ENCODE assay signal across 21 cellular contexts in genomic region chr4:25104561-25104960, GRCh38. TPM values are rescaled to one million over a fixed set of nuclear protein-coding genes. Genes with fewer than 3 reads are reported as not detected.
DNase-seq lines count a peak whose midpoint lies in the region; TF ChIP-seq lines count a peak whose summit lies in the region.
"Had no signal": no experiment of that assay in that cellular context is flagged by ENCODE, and none has a peak within 500 bp of the region (broad histone marks: within the 10 kb centered on the region; RNA-seq: fewer than 3 reads in every experiment).

No MANE protein-coding gene starts in this region.

- TF ChIP-seq CTCF in GM13976 (IDR thresholded peaks at IDR 0.05; ENCODE audit: borderline replicate concordance, control extremely low read depth, extremely low read depth, insufficient read depth, missing control alignments) (no peak), esophagus muscularis mucosa (IDR thresholded peaks at IDR 0.05) (no peak)

- no peak overlapping the region for H3K4me3 Mint-ChIP-seq in activated T-cell treated with anti-CD3 and anti-CD28 coated beads, Interleukin-2, amount 50 U/mL, for 24 hours
- H3K4me3 Mint-ChIP-seq: B cell; CD8-positive, alpha-beta memory T cell had no signal

- WGBS in esophagus muscularis mucosa: 57% methylated on average over 3 of the region's 3 CpGs

- no peaks in the 10 kb centered on the region for H3K27me3 ChIP-seq in esophagus muscularis mucosa

- H3K27me3 Mint-ChIP-seq in activated T-cell treated with anti-CD3 and anti-CD28 coated beads, Interleukin-2, amount 50 U/mL, for 24 hours: no peaks in the 10 kb centered on the region

- DNase-seq in GM13976 (ENCODE audit: low spot score) (peak; percentile 8), MV-4-11 (lab: John Stamatoyannopoulos, UW) (peak; percentile 28), esophagus muscularis mucosa (ENCODE audit: extremely low spot score) (peak; percentile 83), retina (no peak), COR-L47 (lab: John Stamatoyannopoulos, UW) (no peak), GOT3 (lab: John Stamatoyannopoulos, UW) (no peak)
- no peak for DNase-seq in activated T-cell treated with anti-CD3 and anti-CD28 coated beads, Interleukin-2, amount 50 U/mL, for 24 hours
- DNase-seq: Calu3; CD8-positive, alpha-beta memory T cell; DMS153; DND-41; NCI-H2029; NCI-H446; NCI-H524 treated with DMSO at 0.1 percent for 48 hours; NCI-H82; NK-92 treated with Interleukin-12 subunit alpha and Interleukin-12 subunit beta, amount 100 ng/mL, for 24 hours; PC-3; SK-N-SH had no signal

- no peaks in the 10 kb centered on the region for H3K9me3 ChIP-seq in esophagus muscularis mucosa
- H3K9me3 ChIP-seq: SK-N-SH had no signal

- intact Hi-C loops in esophagus muscularis mucosa (cut with DNase I): no loop called here

- H3K4me3 ChIP-seq in esophagus muscularis mucosa: no peak overlapping the region
- H3K4me3 ChIP-seq: A549 had no signal

- no peak overlapping the region for H3K27ac Mint-ChIP-seq in activated T-cell treated with anti-CD3 and anti-CD28 coated beads, Interleukin-2, amount 50 U/mL, for 24 hours
- H3K27ac Mint-ChIP-seq: B cell; CD8-positive, alpha-beta memory T cell had no signal

- no peaks in the 10 kb centered on the region for H3K4me1 Mint-ChIP-seq in activated T-cell treated with anti-CD3 and anti-CD28 coated beads, Interleukin-2, amount 50 U/mL, for 24 hours (ENCODE audit: low read depth)
- H3K4me1 Mint-ChIP-seq: B cell; CD8-positive, alpha-beta memory T cell had no signal

- no peak for TF ChIP-seq EP300 in esophagus muscularis mucosa (IDR thresholded peaks at IDR 0.05)

- peaks cover 7 to 15% (median 12%) of the 10 kb centered on the region in 4 donors for H3K4me1 ChIP-seq in esophagus muscularis mucosa
- H3K4me1 ChIP-seq: A549 had no signal

- peaks cover 8% of the 10 kb centered on the region for H3K9me3 Mint-ChIP-seq in activated T-cell treated with anti-CD3 and anti-CD28 coated beads, Interleukin-2, amount 50 U/mL, for 24 hours

- H3K27ac ChIP-seq in esophagus muscularis mucosa (replicated peaks in 1 of 4): no peak overlapping the region
- H3K27ac ChIP-seq: A549, C4-2B had no signal

- no peaks in the 10 kb centered on the region for H3K36me3 ChIP-seq in esophagus muscularis mucosa

- no peaks in the 10 kb centered on the region for H3K36me3 Mint-ChIP-seq in activated T-cell treated with anti-CD3 and anti-CD28 coated beads, Interleukin-2, amount 50 U/mL, for 24 hours (ENCODE audit: low read depth)

- TF ChIP-seq POLR2A in esophagus muscularis mucosa (IDR thresholded peaks at IDR 0.05; ENCODE audit: low read depth): no peak

- in situ Hi-C loops in GM13976 (cut with MboI; ENCODE audit: low sequenced_read_pairs, unreplicated experiment): no loop called here

RNA-seq across cellular contexts. Expression of gene SEPSECS, which starts 55.7 kb away (rescaled TPM):
- 1 to 10 TPM; 3.8 to 6.2 (median 4.0) TPM for total RNA-seq in esophagus muscularis mucosa

Comparison
In these comparisons a context has a peak if more than half of its experiments do, and no peak if none do; other contexts are left out.
1. DNase-seq: peak in GM13976 (single experiment), MV-4-11 (single experiment) and esophagus muscularis mucosa (single experiment); none in activated T-cell treated with anti-CD3 and anti-CD28 coated beads, Interleukin-2, amount 50 U/mL, for 24 hours (single experiment), retina (single experiment), COR-L47 (single experiment) and GOT3 (single experiment).